8 cellular contexts compared by ENCODE assay signal in the genomic region with DNA sequence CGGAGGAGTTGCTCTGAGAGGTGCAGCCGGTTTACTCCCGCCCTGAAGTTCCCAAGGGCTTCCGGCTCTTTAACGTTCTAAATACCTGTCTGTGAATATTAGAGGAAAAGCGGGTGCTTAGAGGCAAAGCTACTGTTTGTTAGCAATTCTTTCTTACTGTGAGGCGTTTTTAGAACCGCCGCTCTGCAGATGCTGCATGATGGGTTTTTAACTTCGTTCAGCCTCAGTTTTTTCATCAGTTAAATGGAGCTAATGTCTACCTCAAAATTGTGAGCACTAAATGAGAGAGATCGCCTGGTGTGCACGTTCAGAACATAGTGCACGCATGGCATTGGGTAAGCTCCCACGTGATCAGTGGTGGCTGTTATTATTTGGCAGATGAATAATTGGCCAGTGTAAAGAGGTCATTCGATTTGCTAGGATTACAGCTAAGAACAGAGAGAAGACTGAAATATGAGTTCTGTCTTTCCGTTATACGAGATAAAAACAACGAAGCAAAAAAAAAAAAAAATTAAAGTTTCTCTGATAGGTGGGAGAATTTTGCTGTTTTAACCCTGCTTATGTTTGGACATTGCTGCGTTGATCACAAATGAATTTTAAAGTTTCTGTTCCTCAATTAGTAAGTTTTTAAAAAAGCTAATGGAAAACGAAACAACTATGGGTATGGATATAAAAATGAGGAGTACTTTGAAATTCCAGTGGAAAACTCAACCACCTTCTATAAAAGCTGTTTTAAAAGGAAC. TPM values are rescaled to one million over a fixed set of nuclear protein-coding genes. Genes with fewer than 3 reads are reported as not detected.
A peak's percentile ranks its signal among the peaks of the same experiment; 100 is the strongest.
DNase-seq lines count a peak whose midpoint lies in the region; ATAC-seq, FAIRE-seq and TF ChIP-seq lines count a peak whose summit lies in the region.

No MANE protein-coding gene starts in this region.

- CTCF ChIA-PET in A673 (lab: Charles Lee) = interaction anchor here (0.6 to 1.0 kb wide), 2 partner anchors 138 to 144 kb away, joined by 5 to 6 read pairs; no protein-coding TSS in a partner anchor

- ATAC-seq in GM18502 (IDR thresholded peaks at IDR 0.05; ENCODE audit: poor library complexity, unreplicated experiment) = peak; percentile 56
- ATAC-seq in HG02938 (IDR thresholded peaks at IDR 0.05; ENCODE audit: unreplicated experiment) = peak; percentile 54

- whole genome bisulfite sequencing in liver = under 1% methylated on average over 20 of the region's 20 CpGs

- H3K27me3 ChIP-seq in A673 (replicated peaks; ENCODE audit: insufficient read depth, low read depth, low read length, poor library complexity) = no peaks in the 10 kb centered on the region
- no peaks in the 10 kb centered on the region for H3K27me3 ChIP-seq in liver (ENCODE audit: control insufficient read depth in 4 of 4, insufficient read depth in 4 of 4, low read length in 3 of 4)

- H3K36me3 Mint-ChIP-seq in T-helper 2 cell treated with Interferon-gamma antibody and Interleukin-4, amounts not matched to agents 5 μg/mL and 100 μg/mL, for 36 hours (ENCODE audit: low read depth) = peaks cover 25% of the 10 kb centered on the region

- no peak for TF ChIP-seq RAD21 in liver (IDR thresholded peaks at IDR 0.05)

- peak overlapping the region; percentile 97 for H3K27ac Mint-ChIP-seq in T-helper 2 cell treated with Interferon-gamma antibody and Interleukin-4, amounts not matched to agents 5 μg/mL and 100 μg/mL, for 36 hours

- peak; percentile 45 for FAIRE-seq in colon (lab: Jason Lieb, UNC)

- intact Hi-C loops in A673 (cut with micrococcal nuclease; ENCODE audit: unreplicated experiment) = loop anchor here (1.0 to 5.0 kb wide), 2 partner anchors 138 to 383 kb away; no protein-coding TSS in a partner anchor

- peaks cover 29% of the 10 kb centered on the region for H3K4me1 ChIP-seq in A673 (ENCODE audit: insufficient read depth, low read length, poor library complexity, severe bottlenecking)
- peaks cover 0 to 14% (median 9%) of the 10 kb centered on the region in 4 donors for H3K4me1 ChIP-seq in liver (ENCODE audit: control insufficient read depth in 4 of 4, insufficient read depth in 4 of 4, low read length in 3 of 4)

- H3K4me3 ChIP-seq in A673 (ENCODE audit: low read depth, low read length, poor library complexity, severe bottlenecking) = peak overlapping the region; percentile 86
- H3K4me3 ChIP-seq in liver (ENCODE audit: low read depth in 1 of 3, low read length in 3 of 3) = peak overlapping the region; percentile 77 to 97 (median 95)

- peaks cover 37% of the 10 kb centered on the region for H3K4me1 Mint-ChIP-seq in T-helper 2 cell treated with Interferon-gamma antibody and Interleukin-4, amounts not matched to agents 5 μg/mL and 100 μg/mL, for 36 hours (ENCODE audit: low read depth)

- peak overlapping the region; percentile 99 for H3K4me3 Mint-ChIP-seq in T-helper 2 cell treated with Interferon-gamma antibody and Interleukin-4, amounts not matched to agents 5 μg/mL and 100 μg/mL, for 36 hours

- TF ChIP-seq CTCF in A673 (conservative IDR thresholded peaks at IDR 0.05; ENCODE audit: low read depth, low read length) (no peak), liver (IDR thresholded peaks at IDR 0.05; ENCODE audit: low read depth, low read length, missing input control) (no peak)

- H3K9me3 Mint-ChIP-seq in T-helper 2 cell treated with Interferon-gamma antibody and Interleukin-4, amounts not matched to agents 5 μg/mL and 100 μg/mL, for 36 hours = no peaks in the 10 kb centered on the region

- H3K27ac ChIP-seq in A673 (ENCODE audit: low read depth, low read length, poor library complexity, severe bottlenecking) (peak overlapping the region; percentile 77), liver (ENCODE audit: low read depth in 1 of 2, low read length in 2 of 2) (peak overlapping the region; percentile 93 to 96)

- H3K9me3 ChIP-seq in A673 (ENCODE audit: low read depth, low read length, poor library complexity, severe bottlenecking) (no peaks in the 10 kb centered on the region), liver (ENCODE audit: control insufficient read depth in 4 of 4, low read length in 3 of 4) (no peaks in the 10 kb centered on the region)

- peak; percentile 92 for DNase-seq in A673 (ENCODE audit: low spot score)
- peak; percentile 99 for DNase-seq in NCI-H146 treated with DMSO at 0.1 percent for 48 hours (lab: John Stamatoyannopoulos, UW; ENCODE audit: unreplicated experiment)
- peak; percentile 66 for DNase-seq in T-helper 2 cell treated with Interferon-gamma antibody and Interleukin-4, amounts not matched to agents 5 μg/mL and 100 μg/mL, for 36 hours (ENCODE audit: low spot score)
- peak; percentile 17 to 32 for DNase-seq in stimulated activated CD8-positive, alpha-beta memory T cell treated with anti-CD3 and anti-CD28 coated beads, Interleukin-2, amount 100 ng/mL, for 48 hours (ENCODE audit: low read depth in 2 of 2)

- POLR2A ChIA-PET in A673 (lab: Charles Lee; ENCODE audit: low non-redundant PET) = interaction anchor here (0.7 kb wide), 1 partner anchor 21 kb away, joined by 7 read pairs; no protein-coding TSS in a partner anchor

- H3K9ac ChIP-seq in liver (ENCODE audit: low read depth in 1 of 2, low read length in 2 of 2) = peak overlapping the region; percentile 52 to 92

- TSS peak; percentile 94 for BruUV-seq in A673 (replicated peaks; lab: Mats Ljungman, UMichigan)

- peaks cover 6% of the 10 kb centered on the region for H3K36me3 ChIP-seq in A673 (ENCODE audit: insufficient read depth, low read length, poor library complexity, severe bottlenecking)
- H3K36me3 ChIP-seq in liver (ENCODE audit: control insufficient read depth in 4 of 4, insufficient read depth in 3 of 4, low read depth in 1 of 4, low read length in 3 of 4) = peaks cover 0 to 9% (median 0%) of the 10 kb centered on the region in 4 donors

- H3K27me3 Mint-ChIP-seq in T-helper 2 cell treated with Interferon-gamma antibody and Interleukin-4, amounts not matched to agents 5 μg/mL and 100 μg/mL, for 36 hours (ENCODE audit: low read depth) = no peaks in the 10 kb centered on the region

TF ChIP-seq in liver, 16 proteins besides CTCF, POLR2A, EP300 and RAD21 (continues in another document):
- TF ChIP-seq, protein P1, sequence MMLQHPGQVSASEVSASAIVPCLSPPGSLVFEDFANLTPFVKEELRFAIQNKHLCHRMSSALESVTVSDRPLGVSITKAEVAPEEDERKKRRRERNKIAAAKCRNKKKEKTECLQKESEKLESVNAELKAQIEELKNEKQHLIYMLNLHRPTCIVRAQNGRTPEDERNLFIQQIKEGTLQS (IDR thresholded peaks at IDR 0.05) = peak; percentile 46
- TF ChIP-seq FOXA2 (IDR thresholded peaks at IDR 0.05) (no peak), JUND (IDR thresholded peaks at IDR 0.05) (no peak), SP1 (IDR thresholded peaks at IDR 0.05) (peak; percentile 30), HNF4G (IDR thresholded peaks at IDR 0.05) (no peak), GABPA (IDR thresholded peaks at IDR 0.05 in 1 of 2, conservative IDR thresholded peaks at IDR 0.05 in 1 of 2) (peak; percentile 38 to 72), FOXA1 (IDR thresholded peaks at IDR 0.05) (peak; percentile 55), RXRA (IDR thresholded peaks at IDR 0.05) (peak in 1 of 2 donors; percentile 57), YY1 (IDR thresholded peaks at IDR 0.05) (no peak)
- TF ChIP-seq, protein P2, sequence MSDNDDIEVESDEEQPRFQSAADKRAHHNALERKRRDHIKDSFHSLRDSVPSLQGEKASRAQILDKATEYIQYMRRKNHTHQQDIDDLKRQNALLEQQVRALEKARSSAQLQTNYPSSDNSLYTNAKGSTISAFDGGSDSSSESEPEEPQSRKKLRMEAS (IDR thresholded peaks at IDR 0.05) = peak; percentile 75
- TF ChIP-seq, protein P3, sequence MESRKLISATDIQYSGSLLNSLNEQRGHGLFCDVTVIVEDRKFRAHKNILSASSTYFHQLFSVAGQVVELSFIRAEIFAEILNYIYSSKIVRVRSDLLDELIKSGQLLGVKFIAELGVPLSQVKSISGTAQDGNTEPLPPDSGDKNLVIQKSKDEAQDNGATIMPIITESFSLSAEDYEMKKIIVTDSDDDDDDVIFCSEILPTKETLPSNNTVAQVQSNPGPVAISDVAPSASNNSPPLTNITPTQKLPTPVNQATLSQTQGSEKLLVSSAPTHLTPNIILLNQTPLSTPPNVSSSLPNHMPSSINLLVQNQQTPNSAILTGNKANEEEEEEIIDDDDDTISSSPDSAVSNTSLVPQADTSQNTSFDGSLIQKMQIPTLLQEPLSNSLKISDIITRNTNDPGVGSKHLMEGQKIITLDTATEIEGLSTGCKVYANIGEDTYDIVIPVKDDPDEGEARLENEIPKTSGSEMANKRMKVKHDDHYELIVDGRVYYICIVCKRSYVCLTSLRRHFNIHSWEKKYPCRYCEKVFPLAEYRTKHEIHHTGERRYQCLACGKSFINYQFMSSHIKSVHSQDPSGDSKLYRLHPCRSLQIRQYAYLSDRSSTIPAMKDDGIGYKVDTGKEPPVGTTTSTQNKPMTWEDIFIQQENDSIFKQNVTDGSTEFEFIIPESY (IDR thresholded peaks at IDR 0.05) = no peak
- TF ChIP-seq, protein P4, sequence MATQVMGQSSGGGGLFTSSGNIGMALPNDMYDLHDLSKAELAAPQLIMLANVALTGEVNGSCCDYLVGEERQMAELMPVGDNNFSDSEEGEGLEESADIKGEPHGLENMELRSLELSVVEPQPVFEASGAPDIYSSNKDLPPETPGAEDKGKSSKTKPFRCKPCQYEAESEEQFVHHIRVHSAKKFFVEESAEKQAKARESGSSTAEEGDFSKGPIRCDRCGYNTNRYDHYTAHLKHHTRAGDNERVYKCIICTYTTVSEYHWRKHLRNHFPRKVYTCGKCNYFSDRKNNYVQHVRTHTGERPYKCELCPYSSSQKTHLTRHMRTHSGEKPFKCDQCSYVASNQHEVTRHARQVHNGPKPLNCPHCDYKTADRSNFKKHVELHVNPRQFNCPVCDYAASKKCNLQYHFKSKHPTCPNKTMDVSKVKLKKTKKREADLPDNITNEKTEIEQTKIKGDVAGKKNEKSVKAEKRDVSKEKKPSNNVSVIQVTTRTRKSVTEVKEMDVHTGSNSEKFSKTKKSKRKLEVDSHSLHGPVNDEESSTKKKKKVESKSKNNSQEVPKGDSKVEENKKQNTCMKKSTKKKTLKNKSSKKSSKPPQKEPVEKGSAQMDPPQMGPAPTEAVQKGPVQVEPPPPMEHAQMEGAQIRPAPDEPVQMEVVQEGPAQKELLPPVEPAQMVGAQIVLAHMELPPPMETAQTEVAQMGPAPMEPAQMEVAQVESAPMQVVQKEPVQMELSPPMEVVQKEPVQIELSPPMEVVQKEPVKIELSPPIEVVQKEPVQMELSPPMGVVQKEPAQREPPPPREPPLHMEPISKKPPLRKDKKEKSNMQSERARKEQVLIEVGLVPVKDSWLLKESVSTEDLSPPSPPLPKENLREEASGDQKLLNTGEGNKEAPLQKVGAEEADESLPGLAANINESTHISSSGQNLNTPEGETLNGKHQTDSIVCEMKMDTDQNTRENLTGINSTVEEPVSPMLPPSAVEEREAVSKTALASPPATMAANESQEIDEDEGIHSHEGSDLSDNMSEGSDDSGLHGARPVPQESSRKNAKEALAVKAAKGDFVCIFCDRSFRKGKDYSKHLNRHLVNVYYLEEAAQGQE (IDR thresholded peaks at IDR 0.05) = peak; percentile 31

RNA-seq across cellular contexts. Expression of a gene that starts 0.7 kb away (rescaled TPM):
- total RNA-seq in A673 (2021) = 40.3 and 47.6 TPM in 2 replicates
- total RNA-seq in liver = 10 to 100 TPM in 1 of 2 donors, 1 to 10 TPM in 1; 9.2 to 15.4 TPM
- 10 to 100 TPM in 1 of 2 donors, 1 to 10 TPM in 1; 9.8 to 17.0 TPM for polyA plus RNA-seq in liver

RNA-seq across cellular contexts. Expression of a gene that starts 51.1 kb away (rescaled TPM):
- total RNA-seq in A673 (2021) (not detected in 2 replicates), liver (not detected)
- under 1 TPM in 1 of 2 donors, not detected in 1; 0.26 TPM for polyA plus RNA-seq in liver

Comparison
In these comparisons a context has a peak if more than half of its experiments do, and no peak if none do; other contexts are left out.
1. Peak in every context shown above with its lines: DNase-seq, ATAC-seq, H3K4me3 ChIP-seq and H3K27ac ChIP-seq.
2. DNase-seq: peak in every context shown above with its lines; median percentile 99 in NCI-H146 treated with DMSO at 0.1 percent for 48 hours; 92 in A673; 66 in T-helper 2 cell treated with Interferon-gamma antibody and Interleukin-4, amounts not matched to agents 5 μg/mL and 100 μg/mL, for 36 hours; 24 in stimulated activated CD8-positive, alpha-beta memory T cell treated with anti-CD3 and anti-CD28 coated beads, Interleukin-2, amount 100 ng/mL, for 48 hours.